9 cellular contexts compared by ENCODE assay signal in genomic region chr3:48013288-48013980, GRCh38. TPM values are rescaled to one million over a fixed set of nuclear protein-coding genes. Genes with fewer than 3 reads are reported as not detected.
DNase-seq lines count a peak whose midpoint lies in the region; ATAC-seq and TF ChIP-seq lines count a peak whose summit lies in the region.
"Had no signal": no experiment of that assay in that cellular context is flagged by ENCODE, and none has a peak within 500 bp of the region (broad histone marks: within the 10 kb centered on the region; RNA-seq: fewer than 3 reads in every experiment).

No MANE protein-coding gene starts in this region.

- H3K14ac ChIP-seq in H9 (ENCODE audit: insufficient read depth, low read length) = no peak overlapping the region

- no peak overlapping the region for H3K4me3 Mint-ChIP-seq in H9
- H3K4me3 Mint-ChIP-seq: neural crest cell had no signal

- H3K9me3 ChIP-seq in MG63 = no peaks in the 10 kb centered on the region
- no peaks in the 10 kb centered on the region for H3K9me3 ChIP-seq in mucosa of rectum (ENCODE audit: control insufficient read depth in 2 of 2, low read length in 2 of 2)
- no peaks in the 10 kb centered on the region for H3K9me3 ChIP-seq in H9 (ENCODE audit: control insufficient read depth, low read depth, low read length)

- no peak overlapping the region for H2AK5ac ChIP-seq in H9 (ENCODE audit: insufficient read length, low read length)

- H3K36me3 Mint-ChIP-seq in H9 (ENCODE audit: insufficient read depth in 1 of 3, low read depth in 3 of 3) = peaks cover 9 to 14% (median 10%) of the 10 kb centered on the region in 3 experiments; a peak in 6 of 7 replicates

- no peaks in the 10 kb centered on the region for H3K27me3 Mint-ChIP-seq in H9 (ENCODE audit: low read depth)

- H3K23me2 ChIP-seq in H9 (ENCODE audit: insufficient read length, low read depth, low read length, poor library complexity, severe bottlenecking) = no peaks in the 10 kb centered on the region

- TF ChIP-seq CTCF in H9 (conservative IDR thresholded peaks at IDR 0.05) = no peak

- H3K79me2 ChIP-seq in H9 (ENCODE audit: insufficient read depth, low read length) = peaks cover 7% of the 10 kb centered on the region; the same call in 1 of the 2 replicates

- H3K56ac ChIP-seq in H9 (ENCODE audit: insufficient read length, low read depth, low read length) = no peak overlapping the region

- ATAC-seq in GM19467 (IDR thresholded peaks at IDR 0.05; ENCODE audit: unreplicated experiment) = no peak
- no peak for ATAC-seq in GM19351 (IDR thresholded peaks at IDR 0.05; ENCODE audit: unreplicated experiment)

- H4K20me1 ChIP-seq in H9 (ENCODE audit: control insufficient read depth, insufficient read depth, insufficient read length) = no peaks in the 10 kb centered on the region

- no peak overlapping the region for H3K4me2 ChIP-seq in H9 (ENCODE audit: insufficient read depth, insufficient read length, low read length)

- H3K27me3 ChIP-seq in MG63 (no peaks in the 10 kb centered on the region), mucosa of rectum (ENCODE audit: control insufficient read depth in 2 of 2, insufficient read depth in 2 of 2, low read length in 2 of 2) (no peaks in the 10 kb centered on the region), H9 (ENCODE audit: insufficient read depth, low read length) (no peaks in the 10 kb centered on the region; the same call in 1 of the 2 replicates)

- H3K4me3 ChIP-seq in MG63 (0 out of 2 replicates have a peak overlapping the region, but pooled peaks have one; percentile 10), mucosa of rectum (ENCODE audit: low read length in 2 of 2) (no peak overlapping the region)

- no peak overlapping the region for H2BK15ac ChIP-seq in H9 (ENCODE audit: low read depth, low read length)

- H3T11ph ChIP-seq in H9 (ENCODE audit: low read length) = no peak overlapping the region

- no peaks in the 10 kb centered on the region; a peak in 1 of 5 replicates for H3K9me3 Mint-ChIP-seq in H9
- H3K9me3 Mint-ChIP-seq: neural crest cell had no signal

- H3K27ac ChIP-seq in mucosa of rectum (ENCODE audit: low read depth in 2 of 2, low read length in 2 of 2) (peak overlapping the region; percentile 2 to 50), H9 (ENCODE audit: insufficient read length, low read depth, low read length) (no peak overlapping the region)

- no peak overlapping the region for H2BK120ac ChIP-seq in H9 (ENCODE audit: low read depth, low read length, poor library complexity, severe bottlenecking)

- H4K5ac ChIP-seq in H9 (ENCODE audit: insufficient read length, low read depth, low read length) = no peak overlapping the region

- H3K36me3 ChIP-seq in MG63 (peaks cover 16% of the 10 kb centered on the region), mucosa of rectum (ENCODE audit: control insufficient read depth in 2 of 2, insufficient read depth in 2 of 2, low read length in 2 of 2) (no peaks in the 10 kb centered on the region)

- no peak overlapping the region for H2BK5ac ChIP-seq in H9 (ENCODE audit: insufficient read length, low read length)

- H3K4me1 Mint-ChIP-seq in H9 = peaks cover 31 to 36% of the 10 kb centered on the region in 2 experiments

- H3K23ac ChIP-seq in H9 (ENCODE audit: insufficient read length, low read depth, low read length) = no peak overlapping the region

- peaks cover 19 to 25% of the 10 kb centered on the region in 2 donors for H3K4me1 ChIP-seq in mucosa of rectum (ENCODE audit: control insufficient read depth in 2 of 2, insufficient read depth in 2 of 2, low read length in 2 of 2)
- H3K4me1 ChIP-seq in H9 (ENCODE audit: insufficient read depth, low read length) = no peaks in the 10 kb centered on the region; the same call in 1 of the 2 replicates

- peaks cover 12% of the 10 kb centered on the region for H3K79me1 ChIP-seq in H9 (ENCODE audit: insufficient read depth, low read depth, low read length, poor library complexity, severe bottlenecking)

- no peak overlapping the region for H4K91ac ChIP-seq in H9 (ENCODE audit: insufficient read length, low read depth, low read length)

- H3K4ac ChIP-seq in H9 (ENCODE audit: low read depth, low read length) = no peak overlapping the region

- H3K9ac ChIP-seq in mucosa of rectum (ENCODE audit: low read depth in 1 of 2, low read length in 2 of 2) (no peak overlapping the region), H9 (ENCODE audit: extremely low read depth, insufficient read length, low read length) (no peak overlapping the region)

- H4K8ac ChIP-seq in H9 (replicated peaks; ENCODE audit: insufficient read length, low read depth, low read length) = no peak overlapping the region

- no peak overlapping the region for H3K18ac ChIP-seq in H9 (ENCODE audit: insufficient read length, low read depth, low read length)

- peak; percentile 47 for DNase-seq in AG20443 (ENCODE audit: low spot score)
- DNase-seq in MG63 = peak; percentile 44
- DNase-seq in dedifferentiated amniotic fluid mesenchymal stem cell (ENCODE audit: extremely low spot score) = peak; percentile 44
- DNase-seq in nucleus accumbens (lab: John Stamatoyannopoulos, UW) = no peak
- DNase-seq in H9 = no peak

- no peak overlapping the region for H2BK12ac ChIP-seq in H9 (ENCODE audit: insufficient read length, low read depth, low read length)

- H2BK20ac ChIP-seq in H9 (ENCODE audit: low read depth, low read length, poor library complexity, severe bottlenecking) = no peak overlapping the region

- H3K27ac Mint-ChIP-seq in H9 = no peak overlapping the region

- H2AFZ ChIP-seq in H9 (ENCODE audit: low read length) = no peak overlapping the region

RNA-seq across cellular contexts. Expression of gene MAP4, which starts 2.8 kb away (rescaled TPM):
- 38.5 and 46.2 TPM in 2 replicates for total RNA-seq in MG63 (2014; rRNA removed; shearing (Covaris generic); ENCODE audit: low replicate concordance)
- 138 and 140 TPM in 2 replicates for total RNA-seq in H9 (2021)

Comparison
In these comparisons a context has a peak if more than half of its experiments do, and no peak if none do; other contexts are left out.
1. DNase-seq: peak in AG20443 (single experiment), MG63 (single experiment) and dedifferentiated amniotic fluid mesenchymal stem cell (single experiment); none in nucleus accumbens (0 of 56) and H9 (single experiment).